Comparison of ENCODE assay signal across 9 cellular contexts in the genomic region with DNA sequence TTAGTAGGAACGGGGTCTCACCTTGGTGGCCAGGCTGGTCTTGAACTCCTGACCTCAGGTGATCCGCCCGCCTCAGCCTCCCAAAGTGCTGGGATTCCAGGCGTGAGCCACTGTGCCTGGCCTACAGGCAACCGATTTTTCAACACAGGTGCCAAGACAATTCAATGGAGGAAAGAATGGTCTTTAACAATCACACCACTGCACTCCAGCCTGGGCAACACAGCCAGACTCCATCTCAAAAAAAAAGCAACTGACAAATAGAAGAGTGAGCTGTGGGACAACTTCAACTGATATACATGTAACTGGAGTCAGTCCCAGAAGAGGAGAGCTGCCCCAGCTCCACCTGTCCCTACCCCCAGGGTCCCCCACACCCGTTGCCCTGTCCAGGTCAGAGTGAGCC. TPM values are rescaled to one million over a fixed set of nuclear protein-coding genes. Genes with fewer than 3 reads are reported as not detected.
DNase-seq lines count a peak whose midpoint lies in the region; ATAC-seq and TF ChIP-seq lines count a peak whose summit lies in the region.
"Not testable (repeated sequence)": the region's sequence is repeated elsewhere in the genome, so short reads cannot be mapped to it uniquely, and the experiment has no call there.
"Had no signal": no experiment of that assay in that cellular context is flagged by ENCODE, and none has a peak within 500 bp of the region (broad histone marks: within the 10 kb centered on the region; RNA-seq: fewer than 3 reads in every experiment).

No MANE protein-coding gene starts in this region.

- H3K4me3 Mint-ChIP-seq in activated CD4-positive, alpha-beta memory T cell treated with anti-CD3 and anti-CD28 coated beads for 36 hours, result not testable (repeated sequence)
- peak overlapping the region; percentile 72 for H3K4me3 Mint-ChIP-seq in neural crest cell

- TF ChIP-seq CTCF in neural crest cell (conservative IDR thresholded peaks at IDR 0.05), result not testable (repeated sequence)

- not testable (repeated sequence) for H3K36me3 Mint-ChIP-seq in activated CD4-positive, alpha-beta memory T cell treated with anti-CD3 and anti-CD28 coated beads for 36 hours; neural crest cell (ENCODE audit: low read depth)

- not testable (repeated sequence) for H3K9me3 Mint-ChIP-seq in activated CD4-positive, alpha-beta memory T cell treated with anti-CD3 and anti-CD28 coated beads for 36 hours; neural crest cell

- H3K4me1 Mint-ChIP-seq in activated CD4-positive, alpha-beta memory T cell treated with anti-CD3 and anti-CD28 coated beads for 36 hours (ENCODE audit: low read depth), result peaks cover 15% of the 10 kb centered on the region
- H3K4me1 Mint-ChIP-seq in neural crest cell, result not testable (repeated sequence)

- POLR2A ChIA-PET in activated CD4-positive, alpha-beta memory T cell treated with anti-CD3 and anti-CD28 coated beads for 36 hours (lab: Charles Lee), result interaction anchor here (1.1 to 1.5 kb wide), 2 partner anchors 14 to 19 kb away, joined by 3 to 4 read pairs; a partner anchor contains a TSS

- not testable (repeated sequence) for ATAC-seq in left ventricle myocardium superior

- H3K27ac Mint-ChIP-seq in activated CD4-positive, alpha-beta memory T cell treated with anti-CD3 and anti-CD28 coated beads for 36 hours, result peak overlapping the region; percentile 23
- H3K27ac Mint-ChIP-seq in neural crest cell (ENCODE audit: unreplicated experiment), result not testable (repeated sequence)

- peaks cover 36% of the 10 kb centered on the region for H3K27me3 Mint-ChIP-seq in activated CD4-positive, alpha-beta memory T cell treated with anti-CD3 and anti-CD28 coated beads for 36 hours
- H3K27me3 Mint-ChIP-seq in neural crest cell (ENCODE audit: low read depth), result peaks cover 50% of the 10 kb centered on the region

- intact Hi-C loops in activated CD4-positive, alpha-beta memory T cell treated with anti-CD3 and anti-CD28 coated beads for 36 hours (cut with micrococcal nuclease); left ventricle myocardium superior (cut with micrococcal nuclease): not testable (repeated sequence)

- CTCF ChIA-PET in activated CD4-positive, alpha-beta memory T cell treated with anti-CD3 and anti-CD28 coated beads for 36 hours (lab: Charles Lee), result interaction anchor here (0.9 to 1.2 kb wide), 3 partner anchors 9 to 19 kb away, joined by 3 to 4 read pairs (median 3); no protein-coding TSS in a partner anchor

- not testable (repeated sequence) for DNase-seq in activated CD4-positive, alpha-beta memory T cell treated with anti-CD3 and anti-CD28 coated beads for 36 hours; neural crest cell (ENCODE audit: low read depth, low spot score)
- peak; percentile 2 for DNase-seq in left ventricle myocardium superior

RNA-seq across cellular contexts. Expression of a gene that starts 5.4 kb away (rescaled TPM):
- 1 to 10 TPM; 1.7 to 2.0 TPM for total RNA-seq in activated CD4-positive, alpha-beta memory T cell treated with anti-CD3 and anti-CD28 coated beads for 36 hours
- total RNA-seq in left ventricle myocardium superior, result 39.4 TPM
- total RNA-seq in neural crest cell, result 35.7 and 38.0 TPM in 2 replicates
- total RNA-seq: CD4-positive, alpha-beta memory T cell; OCI-LY7 had no signal

RNA-seq across cellular contexts. Expression of a gene that starts 12.7 kb away (rescaled TPM):
- total RNA-seq in activated CD4-positive, alpha-beta memory T cell treated with anti-CD3 and anti-CD28 coated beads for 36 hours, result not detected
- 187 TPM for total RNA-seq in left ventricle myocardium superior
- 0.11 TPM in 1 of 2 replicates, not detected in the other for total RNA-seq in neural crest cell
- total RNA-seq: A673; CD4-positive, alpha-beta memory T cell; Daoy; LHCN-M2; MCF 10A; OCI-LY7 had no signal

RNA-seq across cellular contexts. Expression of a gene that starts 18.8 kb away (rescaled TPM):
- total RNA-seq in activated CD4-positive, alpha-beta memory T cell treated with anti-CD3 and anti-CD28 coated beads for 36 hours, result 100 to 1,000 TPM in 1 of 2 experiments, 10 to 100 TPM in 1; 96.9 to 108 TPM
- total RNA-seq in left ventricle myocardium superior, result 16.4 TPM
- total RNA-seq in neural crest cell, result 17.4 and 22.3 TPM in 2 replicates

RNA-seq across cellular contexts. Expression of a gene that starts 25.4 kb away (rescaled TPM):
- total RNA-seq in activated CD4-positive, alpha-beta memory T cell treated with anti-CD3 and anti-CD28 coated beads for 36 hours, result 10 to 100 TPM; 33.2 to 35.6 TPM
- total RNA-seq in left ventricle myocardium superior (18.5 TPM), neural crest cell (192 and 203 TPM in 2 replicates)

RNA-seq across cellular contexts. Expression of a gene that starts 28.3 kb away (rescaled TPM):
- total RNA-seq in activated CD4-positive, alpha-beta memory T cell treated with anti-CD3 and anti-CD28 coated beads for 36 hours, result 1 to 10 TPM; 5.8 to 6.0 TPM
- total RNA-seq in left ventricle myocardium superior, result not detected
- not detected in 2 replicates for total RNA-seq in neural crest cell
- total RNA-seq: A673, OCI-LY7 had no signal

Comparison
In these comparisons a context has a peak if more than half of its experiments do, and no peak if none do; other contexts are left out.
1. RNA of a gene that starts 5.4 kb away (total RNA-seq): 39.4 TPM in left ventricle myocardium superior (single experiment) and 35.7 to 38.0 TPM in neural crest cell; 1.7 to 2.0 TPM in activated CD4-positive, alpha-beta memory T cell treated with anti-CD3 and anti-CD28 coated beads for 36 hours; every median in the first group is over 10 times any median in the second.
2. RNA of a gene that starts 12.7 kb away (total RNA-seq): 187 TPM in left ventricle myocardium superior (single experiment); not detected in activated CD4-positive, alpha-beta memory T cell treated with anti-CD3 and anti-CD28 coated beads for 36 hours and 0.11 TPM in neural crest cell; every median in the first group is over 100 times any median in the second.